In genomic region chr1:240947438-240948224, GRCh38 we compare ENCODE assay signal across 16 cellular contexts.
DNase-seq lines count a peak whose midpoint lies in the region; ATAC-seq, FAIRE-seq and TF ChIP-seq lines count a peak whose summit lies in the region.
"Had no signal": no experiment of that assay in that cellular context is flagged by ENCODE, and none has a peak within 500 bp of the region (broad histone marks: within the 10 kb centered on the region; RNA-seq: fewer than 3 reads in every experiment).

No MANE protein-coding gene starts in this region.

- H3K4me3 Mint-ChIP-seq in naive thymus-derived CD8-positive, alpha-beta T cell, result no peak overlapping the region
- H3K4me3 Mint-ChIP-seq: CD4-positive, alpha-beta memory T cell had no signal

- no peak for TF ChIP-seq CTCF in endothelial cell of umbilical vein (IDR thresholded peaks at IDR 0.05; ENCODE audit: extremely low read depth in 1 of 2, insufficient read depth in 1 of 2, low read depth in 1 of 2, low read length in 2 of 2)

- H3K36me3 ChIP-seq in BLaER1 (no peaks in the 10 kb centered on the region), endothelial cell of umbilical vein (ENCODE audit: control insufficient read depth in 2 of 2, extremely low read depth in 1 of 2, insufficient read depth in 2 of 2, low read length in 2 of 2) (no peaks in the 10 kb centered on the region)
- H3K36me3 ChIP-seq: SJCRH30 had no signal

- no peaks in the 10 kb centered on the region for H3K9me1 ChIP-seq in endothelial cell of umbilical vein (replicated peaks; ENCODE audit: control insufficient read depth, extremely low read depth, insufficient read depth, low read length)

- no peaks in the 10 kb centered on the region for H3K9me3 ChIP-seq in BLaER1
- no peaks in the 10 kb centered on the region for H3K9me3 ChIP-seq in endothelial cell of umbilical vein (replicated peaks; ENCODE audit: control insufficient read depth, insufficient read depth, low read length)
- H3K9me3 ChIP-seq: SJCRH30 had no signal

- peak; percentile 67 for FAIRE-seq in endothelial cell of umbilical vein (lab: Jason Lieb, UNC)
- FAIRE-seq: G401.6 had no signal

- no peaks in the 10 kb centered on the region for H4K20me1 ChIP-seq in BLaER1
- no peaks in the 10 kb centered on the region for H4K20me1 ChIP-seq in endothelial cell of umbilical vein (replicated peaks; ENCODE audit: control insufficient read depth, extremely low read depth, insufficient read depth, low read length)

- peaks cover 0 to 9% (median 2%) of the 10 kb centered on the region in 5 donors for H3K27me3 Mint-ChIP-seq in naive thymus-derived CD8-positive, alpha-beta T cell
- H3K27me3 Mint-ChIP-seq: CD4-positive, alpha-beta memory T cell had no signal

- no peak for ATAC-seq in HG03432 (IDR thresholded peaks at IDR 0.05; ENCODE audit: unreplicated experiment)
- no peak for ATAC-seq in naive thymus-derived CD8-positive, alpha-beta T cell

- H3K27ac ChIP-seq in BLaER1, result no peak overlapping the region
- H3K27ac ChIP-seq in endothelial cell of umbilical vein (ENCODE audit: insufficient read depth, low read depth, low read length), result no peak overlapping the region
- H3K27ac ChIP-seq: SJCRH30 had no signal

- peaks cover 0 to 3% (median 0%) of the 10 kb centered on the region in 4 donors for H3K4me1 Mint-ChIP-seq in naive thymus-derived CD8-positive, alpha-beta T cell

- H3K36me3 Mint-ChIP-seq in naive thymus-derived CD8-positive, alpha-beta T cell, result no peaks in the 10 kb centered on the region
- H3K36me3 Mint-ChIP-seq: CD4-positive, alpha-beta memory T cell had no signal

- intact Hi-C loops in endothelial cell of umbilical vein (cut with micrococcal nuclease), result loop anchor here (1.0 to 5.0 kb wide), 4 partner anchors 59 to 555 kb away; no protein-coding TSS in a partner anchor

- H3K9me3 Mint-ChIP-seq in naive thymus-derived CD8-positive, alpha-beta T cell, result peaks cover 0 to 6% (median 2%) of the 10 kb centered on the region in 9 donors

- CTCF ChIA-PET in endothelial cell of umbilical vein (lab: Charles Lee), result interaction anchor here (1.2 to 2.9 kb wide), 5 partner anchors 18 to 216 kb away, joined by 3 to 65 read pairs (median 5); no protein-coding TSS in a partner anchor

- no peaks in the 10 kb centered on the region for H3K79me2 ChIP-seq in endothelial cell of umbilical vein (ENCODE audit: control insufficient read depth, insufficient read depth, low read length)

- H3K4me2 ChIP-seq in BLaER1 (peak overlapping the region; percentile 4; the same call in 1 of the 2 replicates), endothelial cell of umbilical vein (ENCODE audit: insufficient read depth, low read length) (no peak overlapping the region)

- no peak overlapping the region for H3K9ac ChIP-seq in BLaER1
- H3K9ac ChIP-seq in endothelial cell of umbilical vein (replicated peaks; ENCODE audit: extremely low read depth, insufficient read depth, low read length), result no peak overlapping the region

- POLR2A ChIA-PET in endothelial cell of umbilical vein (lab: Charles Lee), result no interaction called here
- POLR2A ChIA-PET in naive thymus-derived CD8-positive, alpha-beta T cell (lab: Charles Lee), result no interaction called here

- BruUV-seq in endothelial cell of umbilical vein (replicated peaks; lab: Mats Ljungman, UMichigan), result no TSS peak

- no peak overlapping the region for H3K4me3 ChIP-seq in BLaER1
- H3K4me3 ChIP-seq in endothelial cell of umbilical vein (replicated peaks in 1 of 3; ENCODE audit: insufficient read depth in 1 of 3, low read depth in 1 of 3, low read length in 3 of 3), result no peak overlapping the region
- H3K4me3 ChIP-seq: SJCRH30 had no signal

- dilution Hi-C loops in endothelial cell of umbilical vein (cut with MboI; ENCODE audit: extremely low pct_ligation_motif_present, low sequenced_read_pairs), result no loop called here

- no peak overlapping the region for H2AFZ ChIP-seq in endothelial cell of umbilical vein (ENCODE audit: low read depth, low read length)

- H3K27ac Mint-ChIP-seq in naive thymus-derived CD8-positive, alpha-beta T cell, result no peak overlapping the region
- H3K27ac Mint-ChIP-seq: CD4-positive, alpha-beta memory T cell had no signal

- no peak for TF ChIP-seq POLR2A in endothelial cell of umbilical vein (IDR thresholded peaks at IDR 0.05; ENCODE audit: low read depth, low read length)

- peaks cover 14% of the 10 kb centered on the region for H3K4me1 ChIP-seq in BLaER1
- peaks cover 11% of the 10 kb centered on the region for H3K4me1 ChIP-seq in endothelial cell of umbilical vein (ENCODE audit: control insufficient read depth, extremely low read depth, insufficient read depth, low read length)
- H3K4me1 ChIP-seq: SJCRH30 had no signal

- peak; percentile 16 for DNase-seq in EH (ENCODE audit: low read depth)
- DNase-seq in NCI-H226, result peak; percentile 1
- peak; percentile 27 for DNase-seq in endothelial cell of umbilical vein (ENCODE audit: low read depth, low spot score)
- DNase-seq in naive thymus-derived CD8-positive, alpha-beta T cell, result no peak
- DNase-seq in mesenteric fat pad (ENCODE audit: low spot score), result no peak
- no peak for DNase-seq in SIG-M5 treated with dmso at 0.1 percent for 504 hours (lab: John Stamatoyannopoulos, UW; ENCODE audit: unreplicated experiment)
- DNase-seq: CD4-positive, alpha-beta memory T cell; H7; KG1; NCI-H1092; NCI-H2081; NCI-H2227 treated with DMSO at 0.1 percent for 48 hours had no signal

- no peaks in the 10 kb centered on the region for H3K27me3 ChIP-seq in BLaER1
- no peaks in the 10 kb centered on the region for H3K27me3 ChIP-seq in endothelial cell of umbilical vein (ENCODE audit: control insufficient read depth in 2 of 2, insufficient read depth in 2 of 2, low read length in 2 of 2)
- H3K27me3 ChIP-seq: SJCRH30 had no signal

TF ChIP-seq in endothelial cell of umbilical vein, 7 proteins besides CTCF, POLR2A, EP300 and RAD21:
- TF ChIP-seq FOS (IDR thresholded peaks at IDR 0.05; ENCODE audit: borderline replicate concordance, insufficient read depth, low read length) (no peak), GATA2 (IDR thresholded peaks at IDR 0.05; ENCODE audit: insufficient read depth, insufficient read length, low read depth, low read length) (peak; percentile 69)

Comparison
In these comparisons a context has a peak if more than half of its experiments do, and no peak if none do; other contexts are left out.
1. DNase-seq: peak in EH (single experiment), NCI-H226 (single experiment) and endothelial cell of umbilical vein (single experiment); none in naive thymus-derived CD8-positive, alpha-beta T cell (0 of 10), mesenteric fat pad (single experiment) and SIG-M5 treated with dmso at 0.1 percent for 504 hours (single experiment).